9 cellular contexts compared by ENCODE assay signal in genomic region chr1:38973145-38973544, GRCh38. TPM values are rescaled to one million over a fixed set of nuclear protein-coding genes. Genes with fewer than 3 reads are reported as not detected.
"Had no signal": no experiment of that assay in that cellular context is flagged by ENCODE, and none has a peak within 500 bp of the region (broad histone marks: within the 10 kb centered on the region; RNA-seq: fewer than 3 reads in every experiment).

No MANE protein-coding gene starts in this region.

RNA-seq across cellular contexts. Expression of gene RHBDL2, which starts 31.5 kb away (rescaled TPM):
- total RNA-seq: activated CD4-positive, alpha-beta memory T cell treated with anti-CD3 and anti-CD28 coated beads, Interleukin-2, amount 10 ng/mL, durations not matched to agents 7 days and 5 days; activated CD4-positive, alpha-beta T cell treated with anti-CD3 and anti-CD28 coated beads, Interleukin-2, amount 10 ng/mL, durations not matched to agents 7 days and 5 days; activated naive CD4-positive, alpha-beta T cell treated with anti-CD3 and anti-CD28 coated beads, Interleukin-2, amount 50 U/mL, for 72 hours; activated naive CD8-positive, alpha-beta T cell treated with anti-CD3 and anti-CD28 coated beads, Interleukin-2, amount 10 ng/mL, durations not matched to agents 7 days and 5 days; activated T-cell treated with anti-CD3 and anti-CD28 coated beads, Interleukin-2, amount 50 U/mL, for 72 hours; ascending aorta; cardiac muscle cell; endodermal cell; epithelial cell of proximal tubule had no signal
